ENCODE assay signal across 13 cellular contexts in the genomic region with DNA sequence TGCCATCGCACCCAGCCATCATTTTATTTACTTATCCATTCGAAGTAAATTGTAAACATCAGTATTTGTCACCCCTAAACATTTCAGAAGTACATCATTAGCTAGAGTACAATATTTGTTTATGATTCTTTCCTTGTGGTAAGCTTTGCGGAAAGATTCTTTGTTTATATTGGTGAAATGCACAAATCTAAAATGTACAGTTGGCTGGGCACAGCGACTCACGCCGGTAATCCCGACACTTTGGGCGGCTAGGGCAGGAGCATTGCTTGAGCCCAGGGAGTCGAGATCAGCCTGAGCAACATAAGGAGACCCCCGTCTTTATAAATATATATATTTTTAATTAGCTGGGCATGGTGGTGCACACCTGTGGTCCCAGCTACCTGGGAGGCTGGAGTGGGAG. TPM values are rescaled to one million over a fixed set of nuclear protein-coding genes. Genes with fewer than 3 reads are reported as not detected.
DNase-seq lines count a peak whose midpoint lies in the region; ATAC-seq and TF ChIP-seq lines count a peak whose summit lies in the region.
"Had no signal": no experiment of that assay in that cellular context is flagged by ENCODE, and none has a peak within 500 bp of the region (broad histone marks: within the 10 kb centered on the region; RNA-seq: fewer than 3 reads in every experiment).

No MANE protein-coding gene starts in this region.

- H3K36me3 ChIP-seq in PC-9 (ENCODE audit: low read depth) (no peaks in the 10 kb centered on the region), spleen (peaks cover 0 to 30% (median 8%) of the 10 kb centered on the region in 6 donors)

- no peak overlapping the region for H2AFZ ChIP-seq in PC-9

- TF ChIP-seq CTCF in PC-9 (conservative IDR thresholded peaks at IDR 0.05) (no peak), spleen (IDR thresholded peaks at IDR 0.05 in 8 of 11, conservative IDR thresholded peaks at IDR 0.05 in 3 of 11) (no peak)

- no peaks in the 10 kb centered on the region for H3K79me2 ChIP-seq in PC-9 (ENCODE audit: low read depth)

- peaks cover 19% of the 10 kb centered on the region for H3F3A ChIP-seq in PC-9 (ENCODE audit: insufficient read depth, low read depth)

- ATAC-seq in esophagus mucosa, result peak; percentile 3
- ATAC-seq: SK-N-SH treated with all-trans-retinoic acid at 6 μM for 48 hours had no signal

- H3K4me1 ChIP-seq in PC-9 (replicated peaks; ENCODE audit: insufficient read depth), result peaks cover 21% of the 10 kb centered on the region
- peaks cover 0 to under 1% (median 0%) of the 10 kb centered on the region in 6 donors for H3K4me1 ChIP-seq in spleen

- DNase-seq in NCI-H345 (lab: John Stamatoyannopoulos, UW), result peak; percentile 38
- no peak for DNase-seq in NCI-H345 treated with DMSO at 0.1 percent for 48 hours (lab: John Stamatoyannopoulos, UW; ENCODE audit: unreplicated experiment)
- DNase-seq in PC-9, result peak in 1 of 2 experiments; percentile 46
- DNase-seq in spleen, result peak; percentile 15
- DNase-seq in cerebellar cortex (ENCODE audit: low spot score), result no peak
- DNase-seq in NCI-H526 treated with DMSO at 0.1 percent for 48 hours (lab: John Stamatoyannopoulos, UW), result no peak
- no peak for DNase-seq in activated CD4-positive, CD25-positive, alpha-beta regulatory T cell treated with anti-CD3 and anti-CD28 coated beads, Interleukin-2, amount 50 U/mL, for 72 hours
- DNase-seq: H7, MV-4-11, NCI-H2171 had no signal

- H3K4me2 ChIP-seq in PC-9, result peak overlapping the region; percentile 28

- no peaks in the 10 kb centered on the region for H3K9me2 ChIP-seq in PC-9 (ENCODE audit: insufficient read depth)

- POLR2A ChIA-PET in PC-9 (lab: Charles Lee; ENCODE audit: unreplicated experiment), result interaction anchor here (0.6 kb wide), 1 partner anchor 637 kb away, joined by 3 read pairs; a partner anchor contains a TSS

- no peak for TF ChIP-seq POLR2A in spleen (IDR thresholded peaks at IDR 0.05)

- no peaks in the 10 kb centered on the region for H4K20me1 ChIP-seq in PC-9 (ENCODE audit: insufficient read depth)

- H3K4me3 ChIP-seq in PC-9 (no peak overlapping the region), spleen (no peak overlapping the region)

- H3K27ac ChIP-seq in PC-9 (peak overlapping the region; percentile 96), spleen (no peak overlapping the region)

- BruUV-seq in PC-9 (replicated peaks; lab: Mats Ljungman, UMichigan), result no TSS peak

- CTCF ChIA-PET in PC-9 (lab: Charles Lee), result interaction anchor here (0.6 kb wide), 2 partner anchors 66 to 410 kb away, joined by 3 to 4 read pairs; no protein-coding TSS in a partner anchor

- peaks cover 6% of the 10 kb centered on the region for H3K9me3 ChIP-seq in PC-9 (ENCODE audit: insufficient read depth, low read depth)
- H3K9me3 ChIP-seq in spleen, result no peaks in the 10 kb centered on the region

- H3K27me3 ChIP-seq in PC-9 (ENCODE audit: insufficient read depth, low read depth) (no peaks in the 10 kb centered on the region), spleen (replicated peaks in 1 of 7) (no peaks in the 10 kb centered on the region)

- intact Hi-C loops in PC-9 (cut with micrococcal nuclease; ENCODE audit: unreplicated experiment) (loop anchor here (5.0 kb wide), 1 partner anchor 33 kb away; a partner anchor contains a TSS), spleen (cut with DNase I; ENCODE audit: low total_unique reads) (no loop called here)

- 93 to 98% (median 95%) methylated on average over 10 of the region's 10 CpGs for WGBS in spleen, 5 donors

RNA-seq across cellular contexts. Expression of a gene that starts 10.1 kb away (rescaled TPM):
- total RNA-seq in PC-9 (2021), result not detected in 2 replicates
- total RNA-seq in esophagus mucosa, result 886 TPM
- total RNA-seq in spleen, result 10 to 100 TPM in 2 of 7 donors, 1 to 10 TPM in 2, not detected in 3; 1.1 to 60.3 (median 17.5) TPM
- polyA plus RNA-seq in spleen, result 100 to 1,000 TPM in 2 of 3 donors, 1 to 10 TPM in 1; 1.1 to 167 (median 116) TPM
- total RNA-seq: H7, NCI-H460 had no signal

RNA-seq across cellular contexts. Expression of a gene that starts 13.6 kb away (rescaled TPM):
- total RNA-seq in PC-9 (2021) (1.0 and 2.2 TPM in 2 replicates), esophagus mucosa (0.40 TPM), spleen (1 to 10 TPM; 1.1 to 7.5 (median 2.8) TPM)
- 1 to 10 TPM; 2.9 to 9.6 (median 9.3) TPM for polyA plus RNA-seq in spleen
- total RNA-seq: H7, NCI-H460 had no signal

RNA-seq across cellular contexts. Expression of a gene that starts 25.8 kb away (rescaled TPM):
- total RNA-seq in PC-9 (2021) (1.7 and 2.1 TPM in 2 replicates), esophagus mucosa (684 TPM), spleen (1 to 10 TPM in 1 of 7 donors, not detected in 6; 4.4 TPM)
- polyA plus RNA-seq in spleen, result 1 to 10 TPM in 2 of 3 donors, under 1 TPM in 1; 0.52 to 7.4 (median 5.1) TPM
- total RNA-seq: NCI-H460 had no signal

RNA-seq across cellular contexts. Expression of a gene that starts 32.5 kb away (rescaled TPM):
- total RNA-seq in PC-9 (2021), result 142 and 143 TPM in 2 replicates
- 182 TPM for total RNA-seq in esophagus mucosa
- 100 to 1,000 TPM; 119 to 293 (median 191) TPM for total RNA-seq in spleen
- 100 to 1,000 TPM; 196 to 370 (median 216) TPM for polyA plus RNA-seq in spleen

RNA-seq across cellular contexts. Expression of a gene that starts 50.7 kb away (rescaled TPM):
- 368 and 443 TPM in 2 replicates for total RNA-seq in PC-9 (2021)
- total RNA-seq in esophagus mucosa, result 236 TPM
- total RNA-seq in spleen, result 100 to 1,000 TPM; 188 to 357 (median 294) TPM
- 100 to 1,000 TPM; 147 to 175 (median 168) TPM for polyA plus RNA-seq in spleen

Comparison
In these comparisons a context has a peak if more than half of its experiments do, and no peak if none do; other contexts are left out.
1. DNase-seq: peak in NCI-H345 (single experiment) and spleen (single experiment); none in NCI-H345 treated with DMSO at 0.1 percent for 48 hours (single experiment), cerebellar cortex (single experiment), NCI-H526 treated with DMSO at 0.1 percent for 48 hours (single experiment) and activated CD4-positive, CD25-positive, alpha-beta regulatory T cell treated with anti-CD3 and anti-CD28 coated beads, Interleukin-2, amount 50 U/mL, for 72 hours (single experiment).
2. RNA of a gene that starts 10.1 kb away (total RNA-seq): 886 TPM in esophagus mucosa (single experiment); 1.1 to 60.3 TPM in spleen and not detected in PC-9; every median in the first group is over 10 times any median in the second.
3. RNA of a gene that starts 25.8 kb away (total RNA-seq): 684 TPM in esophagus mucosa (single experiment); 1.7 to 2.1 TPM in PC-9 and 4.4 TPM in spleen; every median in the first group is over 100 times any median in the second.